In genomic region chr14:96804821-96805374, GRCh38 we compare ENCODE assay signal across 29 cellular contexts. TPM values are rescaled to one million over a fixed set of nuclear protein-coding genes. Genes with fewer than 3 reads are reported as not detected.
DNase-seq lines count a peak whose midpoint lies in the region; ATAC-seq, FAIRE-seq and TF ChIP-seq lines count a peak whose summit lies in the region.
"Had no signal": no experiment of that assay in that cellular context is flagged by ENCODE, and none has a peak within 500 bp of the region (broad histone marks: within the 10 kb centered on the region; RNA-seq: fewer than 3 reads in every experiment).

No MANE protein-coding gene starts in this region.

- no peaks in the 10 kb centered on the region for H3K9me3 Mint-ChIP-seq in stimulated activated memory B cell treated with anti-CD40 and anti-IgM and Interleukin-4, amounts not matched to agents 10 μg/mL and 1 μg/mL and 100 μg/mL, for 72 hours
- H3K9me3 Mint-ChIP-seq: activated T-helper 1 cell treated with anti-CD3 and anti-CD28 coated beads, Interleukin-12 subunit alpha, Interleukin-12 subunit beta, Interleukin-2, Interleukin-4 antibody, amounts not matched to agents 30 ng/mL and 10 ng/mL and 1 ng/mL, durations not matched to agents 14 hours and 24 hours and 36 hours; CD4-positive, CD25-positive, alpha-beta regulatory T cell; T-helper 1 cell treated with Interleukin-12 subunit alpha and Interleukin-12 subunit beta and Interleukin-4 antibody, amounts not matched to agents 30 μg/mL and 1 μg/mL, for 36 hours; type B pancreatic cell had no signal

- H3K27ac ChIP-seq in IMR-90 (ENCODE audit: insufficient read depth, low read length) (peak overlapping the region; percentile 44; the same call in 1 of the 2 replicates), kidney (ENCODE audit: low read depth in 2 of 2, low read length in 2 of 2) (no peak overlapping the region)
- H3K27ac ChIP-seq: esophagus squamous epithelium, gastroesophageal sphincter, ovary had no signal

- H4K8ac ChIP-seq in IMR-90 (ENCODE audit: low read depth in 2 of 2, low read length in 2 of 2) = peak overlapping the region in 1 of 2 experiments; percentile 22; a peak in 1 of 4 replicates

- H3K14ac ChIP-seq in IMR-90 (replicated peaks; ENCODE audit: low read depth, low read length) = no peak overlapping the region

- H3K9me1 ChIP-seq in IMR-90 (ENCODE audit: insufficient read depth, low read length) = no peaks in the 10 kb centered on the region

- no peak overlapping the region for H2BK15ac ChIP-seq in IMR-90 (ENCODE audit: low read depth, low read length)

- in situ Hi-C loops in IMR-90 (cut with MboI; ENCODE audit: low sequenced_read_pairs) = no loop called here

- H3K36me3 ChIP-seq in IMR-90 (ENCODE audit: control insufficient read depth, insufficient read depth, low read length) = no peaks in the 10 kb centered on the region
- H3K36me3 ChIP-seq in kidney (ENCODE audit: control insufficient read depth in 1 of 2, insufficient read depth in 2 of 2, low read length in 2 of 2) = no peaks in the 10 kb centered on the region
- H3K36me3 ChIP-seq: esophagus squamous epithelium, gastroesophageal sphincter, ovary had no signal

- no peak overlapping the region for H2AK5ac ChIP-seq in IMR-90 (ENCODE audit: low read depth, low read length)

- WGBS in IMR-90 (ENCODE audit: extremely low coverage in 2 of 2, insufficient read length in 1 of 2), 2 experiments = 7% methylated on average over 3 of the region's 5 CpGs; no CpG with 5 or more reads in 1 of the 2 experiments

- FAIRE-seq in kidney (lab: Jason Lieb, UNC) = no peak
- FAIRE-seq: GM18507, RCC 7860, TTC549 had no signal

- peak overlapping the region; percentile 11 for H3K4me3 ChIP-seq in IMR-90 (ENCODE audit: insufficient read depth, low read depth, low read length)
- H3K4me3 ChIP-seq in cardiac fibroblast (replicated peaks in 1 of 2; ENCODE audit: low read depth in 2 of 2, low read length in 2 of 2) = no peak overlapping the region
- H3K4me3 ChIP-seq in kidney (ENCODE audit: low read length in 2 of 2) = no peak overlapping the region
- H3K4me3 ChIP-seq: esophagus squamous epithelium, gastroesophageal sphincter, ovary had no signal

- TF ChIP-seq RAD21 in IMR-90 (IDR thresholded peaks at IDR 0.05; ENCODE audit: low read length) = no peak

- no peak overlapping the region for H3K4ac ChIP-seq in IMR-90 (ENCODE audit: low read depth, low read length)

- no peak overlapping the region for H2BK120ac ChIP-seq in IMR-90 (ENCODE audit: low read depth, low read length)

- no peak for TF ChIP-seq POLR2A in IMR-90 (IDR thresholded peaks at IDR 0.05; ENCODE audit: low read depth, low read length)

- H3K4me2 ChIP-seq in IMR-90 (ENCODE audit: low read depth, low read length) = peak overlapping the region; percentile 94

- H4K5ac ChIP-seq in IMR-90 (ENCODE audit: low read depth, low read length) = no peak overlapping the region; the same call in 1 of the 2 replicates

- H3K56ac ChIP-seq in IMR-90 (ENCODE audit: extremely low read depth, insufficient read depth, low read length) = no peak overlapping the region

- no peak overlapping the region for H2BK20ac ChIP-seq in IMR-90 (ENCODE audit: low read depth, low read length)

- BruUV-seq in IMR-90 (replicated peaks; lab: Mats Ljungman, UMichigan) = no TSS peak

- H3K4me1 ChIP-seq in IMR-90 (ENCODE audit: control insufficient read depth, insufficient read depth, low read length) (peaks cover 3% of the 10 kb centered on the region; the same call in 1 of the 2 replicates), kidney (ENCODE audit: control insufficient read depth in 1 of 2, insufficient read depth in 1 of 2, low read depth in 1 of 2, low read length in 2 of 2) (no peaks in the 10 kb centered on the region)
- H3K4me1 ChIP-seq: esophagus squamous epithelium, gastroesophageal sphincter had no signal

- no peak overlapping the region for H3K23ac ChIP-seq in IMR-90 (ENCODE audit: low read depth, low read length)

- no peaks in the 10 kb centered on the region for H4K20me1 ChIP-seq in IMR-90 (ENCODE audit: insufficient read depth, low read length)

- H2AFZ ChIP-seq in IMR-90 (replicated peaks; ENCODE audit: low read length, poor library complexity) = no peak overlapping the region

- peaks cover 31 to 48% of the 10 kb centered on the region in 2 experiments for H3K79me1 ChIP-seq in IMR-90 (ENCODE audit: low read depth in 1 of 2, low read length in 2 of 2)

- H2AK9ac ChIP-seq in IMR-90 (replicated peaks; ENCODE audit: low read depth, low read length, poor library complexity) = no peak overlapping the region

- CTCF ChIA-PET in IMR-90 (lab: Yijun Ruan, JAX) = interaction anchor here (0.9 to 1.2 kb wide), 2 partner anchors 48 to 238 kb away, joined by 3 to 5 read pairs; no protein-coding TSS in a partner anchor

- H3K27me3 ChIP-seq in IMR-90 (ENCODE audit: control insufficient read depth, insufficient read depth, low read length) = no peaks in the 10 kb centered on the region
- H3K27me3 ChIP-seq: esophagus squamous epithelium, gastroesophageal sphincter, ovary had no signal

- TF ChIP-seq CTCF in IMR-90 (conservative IDR thresholded peaks at IDR 0.05; ENCODE audit: low read depth, low read length) (no peak), cardiac fibroblast (IDR thresholded peaks at IDR 0.05; ENCODE audit: low read depth, low read length) (no peak), kidney (IDR thresholded peaks at IDR 0.05; ENCODE audit: borderline replicate concordance, extremely low read depth, insufficient read depth) (no peak)

- peaks cover 47% of the 10 kb centered on the region for H3K4me1 Mint-ChIP-seq in stimulated activated memory B cell treated with anti-CD40 and anti-IgM and Interleukin-4, amounts not matched to agents 10 μg/mL and 1 μg/mL and 100 μg/mL, for 72 hours

- POLR2A ChIA-PET in IMR-90 (lab: Charles Lee; ENCODE audit: unreplicated experiment) = no interaction called here

- intact Hi-C loops in IMR-90 (cut with micrococcal nuclease) (loop anchor here (2.0 kb wide), 1 partner anchor 48 kb away; no protein-coding TSS in a partner anchor), kidney (cut with DNase I) (no loop called here)

- H3K27me3 Mint-ChIP-seq in stimulated activated memory B cell treated with anti-CD40 and anti-IgM and Interleukin-4, amounts not matched to agents 10 μg/mL and 1 μg/mL and 100 μg/mL, for 72 hours = no peaks in the 10 kb centered on the region
- H3K27me3 Mint-ChIP-seq: CD4-positive, CD25-positive, alpha-beta regulatory T cell; type B pancreatic cell had no signal

- no peak overlapping the region for H2BK5ac ChIP-seq in IMR-90 (ENCODE audit: low read depth, low read length, poor library complexity, severe bottlenecking)

- dilution Hi-C loops in IMR-90 (cut with HindIII; ENCODE audit: low sequenced_read_pairs, unreplicated experiment) = no loop called here

- H4K91ac ChIP-seq in IMR-90 (ENCODE audit: insufficient read depth, low read depth, low read length) = no peak overlapping the region

- DNase-seq in NCI-H82 (lab: John Stamatoyannopoulos, UW) (peak; percentile 16), NCI-H82 treated with DMSO at 0.1 percent for 48 hours (lab: John Stamatoyannopoulos, UW; ENCODE audit: unreplicated experiment) (no peak), IMR-90 (peak; percentile 40), cardiac fibroblast (ENCODE audit: low read depth in 2 of 2) (peak; percentile 45 to 59), kidney (no peak)
- DNase-seq: 8988T; activated naive CD4-positive, alpha-beta T cell treated with Interleukin-2 at 50 U/mL for 16 hours; AML-193; Calu3; CD4-positive, CD25-positive, alpha-beta regulatory T cell; esophagus squamous epithelium; hippocampal formation; KG1; NCI-H2029; NCI-H526 treated with DMSO at 0.1 percent for 48 hours; nephron progenitor cell; ovary; stimulated activated CD4-positive, alpha-beta T cell treated with anti-CD3 and anti-CD28 coated beads, Interleukin-15, amount 100 ng/mL, for 24 hours; stimulated activated CD4-positive, alpha-beta T cell treated with anti-CD3 and anti-CD28 coated beads, Interleukin-4, amount 100 ng/mL, for 4 hours had no signal

- H3K4me3 Mint-ChIP-seq in stimulated activated memory B cell treated with anti-CD40 and anti-IgM and Interleukin-4, amounts not matched to agents 10 μg/mL and 1 μg/mL and 100 μg/mL, for 72 hours = no peak overlapping the region
- H3K4me3 Mint-ChIP-seq: activated T-helper 1 cell treated with anti-CD3 and anti-CD28 coated beads, Interleukin-12 subunit alpha, Interleukin-12 subunit beta, Interleukin-2, Interleukin-4 antibody, amounts not matched to agents 30 ng/mL and 10 ng/mL and 1 ng/mL, durations not matched to agents 14 hours and 24 hours and 36 hours; nephron progenitor cell; type B pancreatic cell had no signal

- peak overlapping the region; percentile 46; the same call in 1 of the 2 replicates for H3K18ac ChIP-seq in IMR-90 (ENCODE audit: low read depth, low read length)

- H3K9me3 ChIP-seq in IMR-90 (ENCODE audit: control insufficient read depth, insufficient read depth, low read length) (no peaks in the 10 kb centered on the region), kidney (ENCODE audit: control insufficient read depth in 1 of 2, low read length in 2 of 2) (no peaks in the 10 kb centered on the region)
- H3K9me3 ChIP-seq: esophagus squamous epithelium, gastroesophageal sphincter, ovary had no signal

- ATAC-seq in IMR-90 (ENCODE audit: low read depth) (peak; percentile 52), GM18873 (IDR thresholded peaks at IDR 0.05; ENCODE audit: low FRiP score, unreplicated experiment) (no peak), GM18519 (IDR thresholded peaks at IDR 0.05; ENCODE audit: low FRiP score, unreplicated experiment) (no peak)
- ATAC-seq in stimulated activated memory B cell treated with anti-CD40 and anti-IgM and Interleukin-4, amounts not matched to agents 10 μg/mL and 1 μg/mL and 100 μg/mL, for 72 hours = no peak
- ATAC-seq: gastroesophageal sphincter had no signal

- peak overlapping the region; percentile 15 for H3K27ac Mint-ChIP-seq in stimulated activated memory B cell treated with anti-CD40 and anti-IgM and Interleukin-4, amounts not matched to agents 10 μg/mL and 1 μg/mL and 100 μg/mL, for 72 hours
- H3K27ac Mint-ChIP-seq: activated T-helper 1 cell treated with anti-CD3 and anti-CD28 coated beads, Interleukin-12 subunit alpha, Interleukin-12 subunit beta, Interleukin-2, Interleukin-4 antibody, amounts not matched to agents 30 ng/mL and 10 ng/mL and 1 ng/mL, durations not matched to agents 14 hours and 24 hours and 36 hours; nephron progenitor cell; type B pancreatic cell had no signal

- H3K36me3 Mint-ChIP-seq in stimulated activated memory B cell treated with anti-CD40 and anti-IgM and Interleukin-4, amounts not matched to agents 10 μg/mL and 1 μg/mL and 100 μg/mL, for 72 hours = peaks cover 15% of the 10 kb centered on the region
- H3K36me3 Mint-ChIP-seq: type B pancreatic cell had no signal

- H3K9ac ChIP-seq in IMR-90 (ENCODE audit: low read depth, low read length) (no peak overlapping the region), kidney (ENCODE audit: low read length in 2 of 2) (no peak overlapping the region)

TF ChIP-seq in IMR-90, 13 proteins besides CTCF, POLR2A, EP300 and RAD21 (continues in another document):
- TF ChIP-seq RCOR1 (IDR thresholded peaks at IDR 0.05; ENCODE audit: insufficient replicate concordance, low read length) = no peak

RNA-seq across cellular contexts. Expression of gene VRK1, which starts 7.7 kb away (rescaled TPM):
- total RNA-seq in IMR-90 (2012; rRNA removed) = 19.9 and 41.7 TPM in 2 replicates
- 10.9 and 14.2 TPM in 2 replicates for polyA plus RNA-seq in IMR-90 (2012; rRNA removed)
- polyA plus RNA-seq in IMR-90 (2012; cell fraction: cytosol; rRNA removed) = 1.2 and 1.3 TPM in 2 replicates
- polyA plus RNA-seq in IMR-90 (2012; cell fraction: nucleus; rRNA removed; ENCODE audit: low replicate concordance) = 0.91 and 3.7 TPM in 2 replicates
- 15.8 TPM for total RNA-seq in kidney
- 6.6 TPM for polyA plus RNA-seq in kidney (ENCODE audit: insufficient read depth, low read depth, low replicate concordance)

Comparison
In these comparisons a context has a peak if more than half of its experiments do, and no peak if none do; other contexts are left out.
1. DNase-seq: peak in NCI-H82 (single experiment), IMR-90 (single experiment) and cardiac fibroblast (2 of 2); none in NCI-H82 treated with DMSO at 0.1 percent for 48 hours (single experiment) and kidney (single experiment).